32 cellular contexts compared by ENCODE assay signal in genomic region chr7:27971171-27971570, GRCh38.
DNase-seq lines count a peak whose midpoint lies in the region; ATAC-seq and TF ChIP-seq lines count a peak whose summit lies in the region.
"Had no signal": no experiment of that assay in that cellular context is flagged by ENCODE, and none has a peak within 500 bp of the region (broad histone marks: within the 10 kb centered on the region; RNA-seq: fewer than 3 reads in every experiment).

No MANE protein-coding gene starts in this region.

- DNase-seq in GM12865 (ENCODE audit: low read depth), result peak; percentile 5
- no peak for DNase-seq in Panc1 (ENCODE audit: low read depth, low spot score)
- no peak for DNase-seq in naive thymus-derived CD4-positive, alpha-beta T cell
- no peak for DNase-seq in foreskin keratinocyte
- DNase-seq in MG63, result no peak
- DNase-seq in activated T-helper 2 cell treated with anti-CD3 and anti-CD28 coated beads, Interferon-gamma antibody, Interleukin-2, Interleukin-4, amounts not matched to agents 10 μg/mL and 5 μg/mL and 100 μg/mL, durations not matched to agents 14 hours and 24 hours and 36 hours (ENCODE audit: low spot score), result no peak
- DNase-seq: ACHN; activated CD4-positive, alpha-beta memory T cell treated with anti-CD3 and anti-CD28 coated beads for 36 hours; activated CD4-positive, CD25-positive, alpha-beta regulatory T cell; activated CD8-positive, alpha-beta memory T cell treated with anti-CD3 and anti-CD28 coated beads, Interleukin-2, amount 50 U/mL, for 4 hours; DMS79 treated with DMSO at 0.1 percent for 48 hours; GDM1; HCEC 1CT; IMR-90; kidney glomerular epithelial cell; midbrain; naive B cell; NCI-H1048; NCI-H1694; NCI-H2171 treated with DMSO at 0.1 percent for 48 hours; NCI-H510A treated with DMSO at 0.1 percent for 48 hours; occipital lobe; RPMI8226; stimulated activated CD8-positive, alpha-beta memory T cell treated with anti-CD3 and anti-CD28 coated beads, Interleukin-4, amount 100 ng/mL, for 48 hours; tibial artery had no signal

- in situ Hi-C loops in Panc1 (cut with HindIII; ENCODE audit: low pct_unique_long_range_greater_than_20kb, low sequenced_read_pairs), result no loop called here

- H3K4me1 Mint-ChIP-seq in naive thymus-derived CD4-positive, alpha-beta T cell, result peaks cover 24 to 42% (median 35%) of the 10 kb centered on the region in 7 donors
- H3K4me1 Mint-ChIP-seq in activated T-helper 2 cell treated with anti-CD3 and anti-CD28 coated beads, Interferon-gamma antibody, Interleukin-2, Interleukin-4, amounts not matched to agents 10 μg/mL and 5 μg/mL and 100 μg/mL, durations not matched to agents 14 hours and 24 hours and 36 hours (ENCODE audit: low read depth), result peaks cover 20% of the 10 kb centered on the region

- TF ChIP-seq CTCF in GM12865 (IDR thresholded peaks at IDR 0.05; ENCODE audit: insufficient read depth, low read depth, low read length, missing control alignments) (no peak), Panc1 (IDR thresholded peaks at IDR 0.05) (no peak), foreskin keratinocyte (conservative IDR thresholded peaks at IDR 0.05) (no peak)

- H3K4me3 ChIP-seq in BLaER1 treated with 17β-estradiol and CSF1 and Interleukin-3, amounts not matched to agents 10 nM and 100 nM, result no peak overlapping the region
- no peak overlapping the region for H3K4me3 ChIP-seq in GM12865 (ENCODE audit: low read depth, low read length)
- no peak overlapping the region for H3K4me3 ChIP-seq in Panc1 (ENCODE audit: low read depth in 2 of 2, low read length in 2 of 2)
- H3K4me3 ChIP-seq in naive thymus-derived CD4-positive, alpha-beta T cell (ENCODE audit: low read length), result no peak overlapping the region
- H3K4me3 ChIP-seq in MG63, result no peak overlapping the region
- H3K4me3 ChIP-seq: breast epithelium, prostate gland, SJSA1, tibial artery had no signal

- H3K4me2 ChIP-seq in BLaER1 treated with 17β-estradiol and CSF1 and Interleukin-3, amounts not matched to agents 10 nM and 100 nM, result peak overlapping the region; percentile 8 to 45 (median 40); a peak in 20 of 22 replicates

- H3K36me3 Mint-ChIP-seq in naive thymus-derived CD4-positive, alpha-beta T cell, result peaks cover 4 to 24% (median 11%) of the 10 kb centered on the region in 5 donors
- no peaks in the 10 kb centered on the region for H3K36me3 Mint-ChIP-seq in activated T-helper 2 cell treated with anti-CD3 and anti-CD28 coated beads, Interferon-gamma antibody, Interleukin-2, Interleukin-4, amounts not matched to agents 10 μg/mL and 5 μg/mL and 100 μg/mL, durations not matched to agents 14 hours and 24 hours and 36 hours (ENCODE audit: low read depth)
- H3K36me3 Mint-ChIP-seq: activated naive CD4-positive, alpha-beta T cell treated with anti-CD3 and anti-CD28 coated beads, Interleukin-2, amount 50 U/mL, for 24 hours had no signal

- peak overlapping the region in 3 of 10 donors; percentile 29 to 83 (median 72) for H3K4me3 Mint-ChIP-seq in naive thymus-derived CD4-positive, alpha-beta T cell
- no peak overlapping the region for H3K4me3 Mint-ChIP-seq in activated T-helper 2 cell treated with anti-CD3 and anti-CD28 coated beads, Interferon-gamma antibody, Interleukin-2, Interleukin-4, amounts not matched to agents 10 μg/mL and 5 μg/mL and 100 μg/mL, durations not matched to agents 14 hours and 24 hours and 36 hours (ENCODE audit: low read depth)
- H3K4me3 Mint-ChIP-seq: activated CD4-positive, alpha-beta memory T cell treated with anti-CD3 and anti-CD28 coated beads for 36 hours; activated T-helper 1 cell treated with anti-CD3 and anti-CD28 coated beads, Interleukin-12 subunit alpha, Interleukin-12 subunit beta, Interleukin-2, Interleukin-4 antibody, amounts not matched to agents 30 ng/mL and 10 ng/mL and 1 ng/mL, durations not matched to agents 14 hours and 24 hours and 36 hours had no signal

- CTCF ChIA-PET in Panc1 (lab: Charles Lee), result no interaction called here
- CTCF ChIA-PET in naive thymus-derived CD4-positive, alpha-beta T cell (lab: Charles Lee), result interaction anchor here (1.3 kb wide), 2 partner anchors 22 to 49 kb away, joined by 3 to 4 read pairs; no protein-coding TSS in a partner anchor

- H3K9ac ChIP-seq in BLaER1 treated with 17β-estradiol and CSF1 and Interleukin-3, amounts not matched to agents 10 nM and 100 nM, result no peak overlapping the region

- POLR2A ChIA-PET in Panc1 (lab: Charles Lee), result no interaction called here
- POLR2A ChIA-PET in naive thymus-derived CD4-positive, alpha-beta T cell (lab: Charles Lee), result interaction anchor here (0.6 to 2.9 kb wide), 4 partner anchors 10 to 231 kb away, joined by 3 to 10 read pairs (median 3); partner anchors contain the start of gene TAX1BP1

- ATAC-seq in Panc1 (0 out of 2 replicates have a peak, but pooled peaks have one; percentile 21), foreskin keratinocyte (no peak)
- no peak for ATAC-seq in naive thymus-derived CD4-positive, alpha-beta T cell
- ATAC-seq: sciatic nerve had no signal

- H3K36me3 ChIP-seq in BLaER1 treated with 17β-estradiol and CSF1 and Interleukin-3, amounts not matched to agents 10 nM and 100 nM, result peaks cover 0 to 23% (median 0%) of the 10 kb centered on the region in 11 experiments; a peak in 3 of 22 replicates
- H3K36me3 ChIP-seq in Panc1 (ENCODE audit: control insufficient read depth, insufficient read depth, low read length), result no peaks in the 10 kb centered on the region
- no peaks in the 10 kb centered on the region for H3K36me3 ChIP-seq in naive thymus-derived CD4-positive, alpha-beta T cell (ENCODE audit: control insufficient read depth in 2 of 3, insufficient read depth in 3 of 3, low read length in 3 of 3)
- no peaks in the 10 kb centered on the region for H3K36me3 ChIP-seq in MG63
- H3K36me3 ChIP-seq: breast epithelium, prostate gland, tibial artery had no signal

- H3K27me3 Mint-ChIP-seq in naive thymus-derived CD4-positive, alpha-beta T cell, result peaks cover 0 to 2% (median 0%) of the 10 kb centered on the region in 5 donors
- peaks cover 17% of the 10 kb centered on the region for H3K27me3 Mint-ChIP-seq in activated T-helper 2 cell treated with anti-CD3 and anti-CD28 coated beads, Interferon-gamma antibody, Interleukin-2, Interleukin-4, amounts not matched to agents 10 μg/mL and 5 μg/mL and 100 μg/mL, durations not matched to agents 14 hours and 24 hours and 36 hours (ENCODE audit: low read depth)
- H3K27me3 Mint-ChIP-seq: activated CD4-positive, alpha-beta memory T cell treated with anti-CD3 and anti-CD28 coated beads for 36 hours; activated naive CD4-positive, alpha-beta T cell treated with anti-CD3 and anti-CD28 coated beads, Interleukin-2, amount 50 U/mL, for 24 hours; naive B cell had no signal

- intact Hi-C loops in Panc1 (cut with micrococcal nuclease; ENCODE audit: unreplicated experiment), result no loop called here
- intact Hi-C loops in naive thymus-derived CD4-positive, alpha-beta T cell (cut with micrococcal nuclease), result loop anchor here in 1 of 2 donors (5.0 kb wide), 2 partner anchors 229 to 309 kb away; partner anchors contain the start of genes HIBADH and TAX1BP1
- intact Hi-C loops in activated T-helper 2 cell treated with anti-CD3 and anti-CD28 coated beads, Interferon-gamma antibody, Interleukin-2, Interleukin-4, amounts not matched to agents 10 μg/mL and 5 μg/mL and 100 μg/mL, durations not matched to agents 14 hours and 24 hours and 36 hours (cut with micrococcal nuclease), result loop anchor here (5.0 kb wide), 1 partner anchor 66 kb away; no protein-coding TSS in a partner anchor

- H3K9me3 Mint-ChIP-seq in naive thymus-derived CD4-positive, alpha-beta T cell, result peaks cover 0 to 10% (median 0%) of the 10 kb centered on the region in 11 donors
- H3K9me3 Mint-ChIP-seq in activated T-helper 2 cell treated with anti-CD3 and anti-CD28 coated beads, Interferon-gamma antibody, Interleukin-2, Interleukin-4, amounts not matched to agents 10 μg/mL and 5 μg/mL and 100 μg/mL, durations not matched to agents 14 hours and 24 hours and 36 hours, result no peaks in the 10 kb centered on the region
- H3K9me3 Mint-ChIP-seq: activated CD4-positive, alpha-beta memory T cell treated with anti-CD3 and anti-CD28 coated beads for 36 hours; activated naive CD4-positive, alpha-beta T cell treated with anti-CD3 and anti-CD28 coated beads, Interleukin-2, amount 50 U/mL, for 24 hours; activated T-helper 1 cell treated with anti-CD3 and anti-CD28 coated beads, Interleukin-12 subunit alpha, Interleukin-12 subunit beta, Interleukin-2, Interleukin-4 antibody, amounts not matched to agents 30 ng/mL and 10 ng/mL and 1 ng/mL, durations not matched to agents 14 hours and 24 hours and 36 hours had no signal

- H3K27ac Mint-ChIP-seq in naive thymus-derived CD4-positive, alpha-beta T cell, result peak overlapping the region in 7 of 9 donors; percentile 66 to 92 (median 86)
- H3K27ac Mint-ChIP-seq in activated T-helper 2 cell treated with anti-CD3 and anti-CD28 coated beads, Interferon-gamma antibody, Interleukin-2, Interleukin-4, amounts not matched to agents 10 μg/mL and 5 μg/mL and 100 μg/mL, durations not matched to agents 14 hours and 24 hours and 36 hours, result no peak overlapping the region
- H3K27ac Mint-ChIP-seq: activated CD4-positive, alpha-beta memory T cell treated with anti-CD3 and anti-CD28 coated beads for 36 hours; activated T-helper 1 cell treated with anti-CD3 and anti-CD28 coated beads, Interleukin-12 subunit alpha, Interleukin-12 subunit beta, Interleukin-2, Interleukin-4 antibody, amounts not matched to agents 30 ng/mL and 10 ng/mL and 1 ng/mL, durations not matched to agents 14 hours and 24 hours and 36 hours had no signal

- no peaks in the 10 kb centered on the region for H3K27me3 ChIP-seq in BLaER1 treated with 17β-estradiol and CSF1 and Interleukin-3, amounts not matched to agents 10 nM and 100 nM
- H3K27me3 ChIP-seq in Panc1 (ENCODE audit: control insufficient read depth, insufficient read depth, low read length), result no peaks in the 10 kb centered on the region
- H3K27me3 ChIP-seq in naive thymus-derived CD4-positive, alpha-beta T cell (ENCODE audit: control insufficient read depth in 2 of 2, insufficient read depth in 2 of 2, low read length in 2 of 2), result no peaks in the 10 kb centered on the region
- no peaks in the 10 kb centered on the region for H3K27me3 ChIP-seq in foreskin keratinocyte
- no peaks in the 10 kb centered on the region for H3K27me3 ChIP-seq in MG63
- H3K27me3 ChIP-seq: breast epithelium, SJSA1, tibial artery had no signal

- peaks cover 14 to 41% (median 16%) of the 10 kb centered on the region in 10 experiments; a peak in 19 of 20 replicates for H3K4me1 ChIP-seq in BLaER1 treated with 17β-estradiol and CSF1 and Interleukin-3, amounts not matched to agents 10 nM and 100 nM
- no peaks in the 10 kb centered on the region for H3K4me1 ChIP-seq in Panc1 (ENCODE audit: control insufficient read depth, insufficient read depth, low read length)
- H3K4me1 ChIP-seq in naive thymus-derived CD4-positive, alpha-beta T cell (ENCODE audit: control insufficient read depth in 2 of 2, insufficient read depth in 2 of 2, low read length in 2 of 2), result peaks cover 0 to 16% of the 10 kb centered on the region in 2 donors
- no peaks in the 10 kb centered on the region for H3K4me1 ChIP-seq in foreskin keratinocyte
- H3K4me1 ChIP-seq: breast epithelium, prostate gland had no signal

- BruUV-seq in Panc1 (replicated peaks; lab: Mats Ljungman, UMichigan), result no TSS peak

- H3K9me3 ChIP-seq in BLaER1 treated with 17β-estradiol and CSF1 and Interleukin-3, amounts not matched to agents 10 nM and 100 nM (replicated peaks in 1 of 11), result peaks cover 0 to 13% (median 4%) of the 10 kb centered on the region in 11 experiments; a peak in 6 of 22 replicates
- no peaks in the 10 kb centered on the region for H3K9me3 ChIP-seq in Panc1 (ENCODE audit: control insufficient read depth, insufficient read depth, low read depth, low read length)
- no peaks in the 10 kb centered on the region for H3K9me3 ChIP-seq in naive thymus-derived CD4-positive, alpha-beta T cell (ENCODE audit: control insufficient read depth in 2 of 3, low read length in 3 of 3)
- H3K9me3 ChIP-seq in MG63, result no peaks in the 10 kb centered on the region
- H3K9me3 ChIP-seq: breast epithelium, prostate gland, SJSA1, tibial artery had no signal

- peaks cover 0 to 47% (median 13%) of the 10 kb centered on the region in 11 experiments; a peak in 15 of 22 replicates for H4K20me1 ChIP-seq in BLaER1 treated with 17β-estradiol and CSF1 and Interleukin-3, amounts not matched to agents 10 nM and 100 nM

- no peak overlapping the region for H3K27ac ChIP-seq in BLaER1 treated with 17β-estradiol and CSF1 and Interleukin-3, amounts not matched to agents 10 nM and 100 nM
- H3K27ac ChIP-seq in Panc1 (ENCODE audit: low read length) (no peak overlapping the region), foreskin keratinocyte (no peak overlapping the region)
- H3K27ac ChIP-seq in naive thymus-derived CD4-positive, alpha-beta T cell (ENCODE audit: low read depth, low read length), result no peak overlapping the region
- H3K27ac ChIP-seq: breast epithelium, prostate gland, SJSA1, tibial artery had no signal
